Comparison of ENCODE assay signal across 23 cellular contexts in the genomic region with DNA sequence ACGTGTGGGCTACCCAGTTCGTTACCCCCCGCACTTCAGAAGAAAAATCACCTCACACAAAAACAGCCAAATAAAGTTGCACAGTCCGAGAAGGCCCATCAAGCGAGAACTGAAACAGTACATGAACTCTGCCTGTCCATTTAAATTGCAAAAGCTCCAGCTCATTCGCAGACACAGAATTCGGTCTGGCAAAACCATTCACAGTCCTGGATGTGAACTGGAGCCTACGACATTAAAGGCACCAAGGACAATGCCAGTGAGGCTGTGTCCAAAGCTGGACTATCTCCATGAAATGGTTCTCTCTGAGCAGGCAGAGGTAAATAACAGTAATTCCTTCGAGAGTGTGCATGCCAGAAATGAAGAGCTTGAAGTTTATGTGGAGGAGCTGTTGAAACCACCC.
A peak's percentile ranks its signal among the peaks of the same experiment; 100 is the strongest.
DNase-seq lines count a peak whose midpoint lies in the region; ATAC-seq and TF ChIP-seq lines count a peak whose summit lies in the region.
"Had no signal": no experiment of that assay in that cellular context is flagged by ENCODE, and none has a peak within 500 bp of the region (broad histone marks: within the 10 kb centered on the region; RNA-seq: fewer than 3 reads in every experiment).

No MANE protein-coding gene starts in this region.

- no peaks in the 10 kb centered on the region for H3K27me3 Mint-ChIP-seq in CD8-positive, alpha-beta memory T cell
- H3K27me3 Mint-ChIP-seq in activated T-helper 17 cell treated with anti-CD3 and anti-CD28 coated beads, Interleukin-2, amount 50 U/mL, for 72 hours = no peaks in the 10 kb centered on the region
- H3K27me3 Mint-ChIP-seq in neural crest cell (ENCODE audit: low read depth) = no peaks in the 10 kb centered on the region

- H3K36me3 ChIP-seq in CD8-positive, alpha-beta memory T cell (ENCODE audit: insufficient read depth, low read length) = no peaks in the 10 kb centered on the region
- H3K36me3 ChIP-seq in left lung = no peaks in the 10 kb centered on the region
- H3K36me3 ChIP-seq: MG63, SJSA1 had no signal

- intact Hi-C loops in left lung (cut with DNase I) = no loop called here

- H3K4me3 ChIP-seq in CD8-positive, alpha-beta memory T cell (ENCODE audit: low read length) = no peak overlapping the region
- H3K4me3 ChIP-seq in left lung = no peak overlapping the region
- H3K4me3 ChIP-seq: A549, GM23248, MG63, SJSA1 had no signal

- CTCF ChIA-PET in CD8-positive, alpha-beta memory T cell (lab: Charles Lee) = interaction anchor here (1.1 to 1.5 kb wide), 4 partner anchors 9 to 176 kb away, joined by 3 to 5 read pairs (median 4); no protein-coding TSS in a partner anchor

- H3K9me3 Mint-ChIP-seq in CD8-positive, alpha-beta memory T cell = peaks cover 2 to 5% (median 4%) of the 10 kb centered on the region in 5 donors
- peaks cover 8% of the 10 kb centered on the region for H3K9me3 Mint-ChIP-seq in activated T-helper 17 cell treated with anti-CD3 and anti-CD28 coated beads, Interleukin-2, amount 50 U/mL, for 72 hours
- peaks cover 8% of the 10 kb centered on the region for H3K9me3 Mint-ChIP-seq in neural crest cell

- no peak overlapping the region for H3K27ac ChIP-seq in CD8-positive, alpha-beta memory T cell (ENCODE audit: low read depth, low read length)
- H3K27ac ChIP-seq in left lung = no peak overlapping the region
- H3K27ac ChIP-seq: A549, GM23248, SJSA1 had no signal

- H3K9me3 ChIP-seq in CD8-positive, alpha-beta memory T cell (ENCODE audit: low read length) = no peaks in the 10 kb centered on the region
- peaks cover 0 to 8% of the 10 kb centered on the region in 2 donors for H3K9me3 ChIP-seq in left lung
- H3K9me3 ChIP-seq: MG63, SJSA1 had no signal

- no peak for DNase-seq in CD8-positive, alpha-beta memory T cell
- no peak for DNase-seq in left lung
- DNase-seq in neural crest cell (ENCODE audit: low read depth, low spot score) = no peak
- no peak for DNase-seq in NCI-H1092 treated with DMSO at 0.1 percent for 48 hours (lab: John Stamatoyannopoulos, UW)
- DNase-seq in NCI-H128 (lab: John Stamatoyannopoulos, UW; ENCODE audit: unreplicated experiment) = no peak
- DNase-seq in GM03348 (ENCODE audit: low spot score) = no peak
- DNase-seq: C1 segment of cervical spinal cord, H7, KBM-7, MG63, NCI-H1436, NCI-H187, NCI-H2081 treated with DMSO at 0.1 percent for 48 hours, NCI-H2171, NCI-H226, NCI-H510A, NCI-H69, Right ventricle myocardium superior, RPMI8226 had no signal

- no peak for ATAC-seq in activated T-helper 17 cell treated with anti-CD3 and anti-CD28 coated beads, Interleukin-2, amount 50 U/mL, for 72 hours (replicated peaks)
- peak; percentile 49 for ATAC-seq in left lung
- ATAC-seq: A549 had no signal

- H3K4me3 Mint-ChIP-seq in CD8-positive, alpha-beta memory T cell = peak overlapping the region in 1 of 7 donors; percentile 29
- H3K4me3 Mint-ChIP-seq in activated T-helper 17 cell treated with anti-CD3 and anti-CD28 coated beads, Interleukin-2, amount 50 U/mL, for 72 hours = peak overlapping the region; percentile 43
- no peak overlapping the region for H3K4me3 Mint-ChIP-seq in neural crest cell

- H3K4me1 ChIP-seq in CD8-positive, alpha-beta memory T cell (ENCODE audit: insufficient read depth, low read length) = peaks cover 19% of the 10 kb centered on the region
- no peaks in the 10 kb centered on the region for H3K4me1 ChIP-seq in left lung
- H3K4me1 ChIP-seq: A549, SJSA1 had no signal

- peaks cover 20 to 42% (median 25%) of the 10 kb centered on the region in 3 donors for H3K4me1 Mint-ChIP-seq in CD8-positive, alpha-beta memory T cell
- H3K4me1 Mint-ChIP-seq in activated T-helper 17 cell treated with anti-CD3 and anti-CD28 coated beads, Interleukin-2, amount 50 U/mL, for 72 hours = peaks cover 32% of the 10 kb centered on the region
- H3K4me1 Mint-ChIP-seq in neural crest cell = peaks cover 6% of the 10 kb centered on the region

- H3K27me3 ChIP-seq in CD8-positive, alpha-beta memory T cell (ENCODE audit: insufficient read depth, low read length, poor library complexity, severe bottlenecking) = no peaks in the 10 kb centered on the region
- H3K27me3 ChIP-seq in left lung = no peaks in the 10 kb centered on the region
- H3K27me3 ChIP-seq: MG63, SJSA1 had no signal

- H3K36me3 Mint-ChIP-seq in CD8-positive, alpha-beta memory T cell = peaks cover 5 to 10% (median 10%) of the 10 kb centered on the region in 3 donors
- peaks cover 10% of the 10 kb centered on the region for H3K36me3 Mint-ChIP-seq in activated T-helper 17 cell treated with anti-CD3 and anti-CD28 coated beads, Interleukin-2, amount 50 U/mL, for 72 hours (ENCODE audit: low read depth)
- H3K36me3 Mint-ChIP-seq in neural crest cell (ENCODE audit: low read depth) = peaks cover 9% of the 10 kb centered on the region

- H3K27ac Mint-ChIP-seq in CD8-positive, alpha-beta memory T cell = peak overlapping the region; percentile 32 to 88 (median 60)
- peak overlapping the region; percentile 63 for H3K27ac Mint-ChIP-seq in activated T-helper 17 cell treated with anti-CD3 and anti-CD28 coated beads, Interleukin-2, amount 50 U/mL, for 72 hours
- H3K27ac Mint-ChIP-seq in neural crest cell (ENCODE audit: unreplicated experiment) = peak overlapping the region; percentile 92

- TF ChIP-seq CTCF in left lung (IDR thresholded peaks at IDR 0.05) (no peak), neural crest cell (conservative IDR thresholded peaks at IDR 0.05) (no peak)

- POLR2A ChIA-PET in CD8-positive, alpha-beta memory T cell (lab: Charles Lee) = interaction anchor here (1.3 kb wide), 1 partner anchor 149 kb away, joined by 5 read pairs; no protein-coding TSS in a partner anchor
